In genomic region chr2:75522543-75523312, GRCh38 we compare ENCODE assay signal across 1 cellular context.
TF ChIP-seq lines count a peak whose summit lies in the region.

No MANE protein-coding gene starts in this region.

TF ChIP-seq in HepG2, 621 proteins besides CTCF, POLR2A, EP300 and RAD21 (continued from another document and continues in another):
- TF ChIP-seq GLMP (CRISPR knock-in tag; IDR thresholded peaks at IDR 0.05; ENCODE audit: borderline replicate concordance) = no peak
- 0 out of 2 replicates have a peak, but pooled peaks have one; percentile 49 for TF ChIP-seq ZNF546 (CRISPR knock-in tag; conservative IDR thresholded peaks at IDR 0.05)
- TF ChIP-seq ZNF20 (CRISPR knock-in tag; IDR thresholded peaks at IDR 0.05) = no peak
- TF ChIP-seq HIC2 (CRISPR knock-in tag; IDR thresholded peaks at IDR 0.05; ENCODE audit: low read depth) = peak; percentile 32; the same call in 1 of the 2 replicates
- peak; percentile 67 for TF ChIP-seq ASH2L (IDR thresholded peaks at IDR 0.05; ENCODE audit: insufficient read length, low read depth, low read length)
- TF ChIP-seq ZNF83 (CRISPR knock-in tag; IDR thresholded peaks at IDR 0.05; ENCODE audit: borderline replicate concordance) = no peak
- TF ChIP-seq ZNF724P (CRISPR knock-in tag; IDR thresholded peaks at IDR 0.05; ENCODE audit: borderline replicate concordance) = peak; percentile 73; the same call in 1 of the 2 replicates
- no peak for TF ChIP-seq ZNF597 (CRISPR knock-in tag; IDR thresholded peaks at IDR 0.05)
- 0 out of 2 replicates have a peak, but pooled peaks have one; percentile 67 for TF ChIP-seq MXD4 (CRISPR knock-in tag; IDR thresholded peaks at IDR 0.05)
- peak; percentile 70 for TF ChIP-seq ZNF264 (CRISPR knock-in tag; IDR thresholded peaks at IDR 0.05)
- TF ChIP-seq ERF (CRISPR knock-in tag; IDR thresholded peaks at IDR 0.05) = peak; percentile 89
- peak; percentile 73 for TF ChIP-seq ATF1 (CRISPR knock-in tag; IDR thresholded peaks at IDR 0.05)
- peak; percentile 98 for TF ChIP-seq ELF3 (CRISPR knock-in tag; IDR thresholded peaks at IDR 0.05)
- peak; percentile 74; the same call in 1 of the 2 replicates for TF ChIP-seq ZNF598 (CRISPR knock-in tag; IDR thresholded peaks at IDR 0.05; ENCODE audit: borderline replicate concordance)
- peak; percentile 69 for TF ChIP-seq ZSCAN31 (CRISPR knock-in tag; IDR thresholded peaks at IDR 0.05; ENCODE audit: low read depth)
- peak; percentile 93 for TF ChIP-seq ZMYM4 (CRISPR knock-in tag; IDR thresholded peaks at IDR 0.05)
- TF ChIP-seq ZNF224 (CRISPR knock-in tag; IDR thresholded peaks at IDR 0.05) = no peak
- TF ChIP-seq AHR (CRISPR knock-in tag; IDR thresholded peaks at IDR 0.05) = no peak
- TF ChIP-seq HOXD1 (CRISPR knock-in tag; IDR thresholded peaks at IDR 0.05) = peak; percentile 86
- peak; percentile 90 for TF ChIP-seq ZNF792 (CRISPR knock-in tag; IDR thresholded peaks at IDR 0.05)
- peak; percentile 95 for TF ChIP-seq PPARG (CRISPR knock-in tag; conservative IDR thresholded peaks at IDR 0.05)
- no peak for TF ChIP-seq HDAC6 (IDR thresholded peaks at IDR 0.05; ENCODE audit: low read depth, low read length)
- TF ChIP-seq YEATS4 (CRISPR knock-in tag; IDR thresholded peaks at IDR 0.05; ENCODE audit: borderline replicate concordance) = peak; percentile 62; the same call in 1 of the 2 replicates
- TF ChIP-seq ZNF639 (CRISPR knock-in tag; conservative IDR thresholded peaks at IDR 0.05) = 0 out of 2 replicates have a peak, but pooled peaks have one; percentile 45
- TF ChIP-seq RORA (CRISPR knock-in tag; IDR thresholded peaks at IDR 0.05) = no peak
- TF ChIP-seq ZFX (CRISPR knock-in tag; IDR thresholded peaks at IDR 0.05; ENCODE audit: low read depth) = peak; percentile 75
- peak; percentile 92; the same call in 1 of the 2 replicates for TF ChIP-seq SIX1 (CRISPR knock-in tag; IDR thresholded peaks at IDR 0.05; ENCODE audit: borderline replicate concordance)
- no peak for TF ChIP-seq ZBTB25 (CRISPR knock-in tag; IDR thresholded peaks at IDR 0.05)
- TF ChIP-seq MAFF (IDR thresholded peaks at IDR 0.05; ENCODE audit: low read depth, low read length) = 0 out of 2 replicates have a peak, but pooled peaks have one; percentile 23
- 0 out of 2 replicates have a peak, but pooled peaks have one; percentile 41 for TF ChIP-seq SRF (IDR thresholded peaks at IDR 0.05; ENCODE audit: low read depth, low read length)
- peak; percentile 98 for TF ChIP-seq PAXIP1 (CRISPR knock-in tag; conservative IDR thresholded peaks at IDR 0.05)
- TF ChIP-seq THAP11 (CRISPR knock-in tag; IDR thresholded peaks at IDR 0.05) = peak; percentile 76
- TF ChIP-seq ZNF343 (CRISPR knock-in tag; IDR thresholded peaks at IDR 0.05) = peak; percentile 91; the same call in 1 of the 2 replicates
- TF ChIP-seq ZNF75D (CRISPR knock-in tag; IDR thresholded peaks at IDR 0.05; ENCODE audit: borderline replicate concordance) = no peak
- TF ChIP-seq ATRX (CRISPR knock-in tag; IDR thresholded peaks at IDR 0.05; ENCODE audit: borderline replicate concordance) = no peak
- no peak for TF ChIP-seq ZFP82 (CRISPR knock-in tag; IDR thresholded peaks at IDR 0.05; ENCODE audit: borderline replicate concordance)
- 0 out of 2 replicates have a peak, but pooled peaks have one; percentile 66 for TF ChIP-seq KLF6 (CRISPR knock-in tag; IDR thresholded peaks at IDR 0.05)
- TF ChIP-seq FOXO1 (CRISPR knock-in tag; IDR thresholded peaks at IDR 0.05) = peak; percentile 96
- peak; percentile 87 for TF ChIP-seq ATF7-NPFF (CRISPR knock-in tag; IDR thresholded peaks at IDR 0.05; ENCODE audit: low read depth)
- peak; percentile 72 for TF ChIP-seq KAT8 (CRISPR knock-in tag; IDR thresholded peaks at IDR 0.05)
- no peak for TF ChIP-seq RFX1 (IDR thresholded peaks at IDR 0.05)
- peak; percentile 96 for TF ChIP-seq CREM (IDR thresholded peaks at IDR 0.05)
- no peak for TF ChIP-seq CREM (CRISPR knock-in tag; IDR thresholded peaks at IDR 0.05)
- TF ChIP-seq ZNF225 (CRISPR knock-in tag; IDR thresholded peaks at IDR 0.05) = peak; percentile 57; the same call in 1 of the 2 replicates
- no peak; the same call in 1 of the 2 replicates for TF ChIP-seq HNRNPL (IDR thresholded peaks at IDR 0.05; ENCODE audit: low read depth, low read length)
- peak in 1 of 2 experiments; percentile 61; a peak in 1 of 4 replicates for TF ChIP-seq ATF4 (CRISPR knock-in tag; IDR thresholded peaks at IDR 0.05)
- TF ChIP-seq PHF8 (CRISPR knock-in tag; IDR thresholded peaks at IDR 0.05) = peak; percentile 52; the same call in 1 of the 2 replicates
- peak; percentile 93 for TF ChIP-seq SAP130 (CRISPR knock-in tag; IDR thresholded peaks at IDR 0.05; ENCODE audit: low read depth)
- peak; percentile 100 for TF ChIP-seq MED1 (CRISPR knock-in tag; IDR thresholded peaks at IDR 0.05)
- peak; percentile 94 for TF ChIP-seq ZNF644 (CRISPR knock-in tag; IDR thresholded peaks at IDR 0.05; ENCODE audit: low read depth)
- no peak; the same call in 1 of the 2 replicates for TF ChIP-seq XBP1 (CRISPR knock-in tag; IDR thresholded peaks at IDR 0.05)
- TF ChIP-seq E2F2 (CRISPR knock-in tag; IDR thresholded peaks at IDR 0.05; ENCODE audit: borderline replicate concordance) = peak; percentile 39
- TF ChIP-seq ARID3A (IDR thresholded peaks at IDR 0.05; ENCODE audit: low read depth, low read length) = peak; percentile 71
- peak; percentile 82; the same call in 1 of the 2 replicates for TF ChIP-seq FOSL1 (CRISPR knock-in tag; IDR thresholded peaks at IDR 0.05; ENCODE audit: borderline replicate concordance)
- TF ChIP-seq ZNF580 (CRISPR knock-in tag; IDR thresholded peaks at IDR 0.05; ENCODE audit: borderline replicate concordance, low read depth) = no peak; the same call in 1 of the 2 replicates
- no peak for TF ChIP-seq ZNF333 (CRISPR knock-in tag; IDR thresholded peaks at IDR 0.05; ENCODE audit: borderline replicate concordance)
